14 cellular contexts compared by ENCODE assay signal in genomic region chr2:181813963-181814565, GRCh38.
DNase-seq lines count a peak whose midpoint lies in the region; ATAC-seq, FAIRE-seq and TF ChIP-seq lines count a peak whose summit lies in the region.
"Had no signal": no experiment of that assay in that cellular context is flagged by ENCODE, and none has a peak within 500 bp of the region (broad histone marks: within the 10 kb centered on the region; RNA-seq: fewer than 3 reads in every experiment).

No MANE protein-coding gene starts in this region.

- TF ChIP-seq CTCF in AG10803 (conservative IDR thresholded peaks at IDR 0.05; ENCODE audit: low read length), result no peak
- no peak for TF ChIP-seq CTCF in K562 (IDR thresholded peaks at IDR 0.05 in 2 of 3, conservative IDR thresholded peaks at IDR 0.05 in 1 of 3; ENCODE audit: insufficient read depth in 2 of 3, low read depth in 1 of 3, low read length in 3 of 3)

- no peak for TF ChIP-seq EP300 in K562 (IDR thresholded peaks at IDR 0.05; ENCODE audit: low read length)

- H4K8ac ChIP-seq in mesendoderm (ENCODE audit: low read depth, low read length), result no peak overlapping the region

- peak overlapping the region; percentile 27; the same call in 1 of the 2 replicates for H2AFZ ChIP-seq in K562 (ENCODE audit: low read depth, low read length)
- H2AFZ ChIP-seq: GM23338 had no signal

- H3K79me2 ChIP-seq in K562 (ENCODE audit: control insufficient read depth, insufficient read depth, low read length) (no peaks in the 10 kb centered on the region), mesendoderm (ENCODE audit: control insufficient read depth, insufficient read depth, low read length) (no peaks in the 10 kb centered on the region)

- H3K9ac ChIP-seq in K562 (ENCODE audit: insufficient read depth in 1 of 2, low read depth in 2 of 2, low read length in 2 of 2) (no peak overlapping the region), mesendoderm (ENCODE audit: low read length) (no peak overlapping the region)

- DNase-seq in AG10803 (ENCODE audit: low read depth) (peak; percentile 38), HT-29 (ENCODE audit: low spot score) (peak; percentile 23), K562 (ENCODE audit: extremely low read depth in 1 of 4, low spot score in 3 of 4) (no peak), mesendoderm (no peak), NCI-H69 (lab: John Stamatoyannopoulos, UW) (no peak), GDM1 (lab: John Stamatoyannopoulos, UW) (no peak)
- no peak for DNase-seq in effector memory CD4-positive, alpha-beta T cell
- DNase-seq: activated naive CD4-positive, alpha-beta T cell treated with Interleukin-2 at 50 U/mL for 16 hours; CD4-positive, alpha-beta T cell; cortex of kidney; left ventricle myocardium superior; NCI-H2107 had no signal

- BruUV-seq in K562 (replicated peaks; lab: Mats Ljungman, UMichigan), result no TSS peak

- 16% methylated on average over 3 of the region's 3 CpGs for WGBS in K562 (ENCODE audit: insufficient coverage, low coverage, missing lambda C conversion rate)
- WGBS in mesendoderm (ENCODE audit: extremely low coverage, insufficient coverage, low lambda C conversion rate), result no CpG with 5 or more reads among the region's 3 CpGs

- no peak overlapping the region for H3K27ac ChIP-seq in K562 (ENCODE audit: extremely low read depth, low read depth, low read length)
- H3K27ac ChIP-seq in mesendoderm (ENCODE audit: low read depth, low read length), result no peak overlapping the region
- H3K27ac ChIP-seq in effector memory CD4-positive, alpha-beta T cell (ENCODE audit: insufficient read depth, low read length, poor library complexity, severe bottlenecking), result no peak overlapping the region

- no peak overlapping the region for H2AK5ac ChIP-seq in mesendoderm (ENCODE audit: low read length)

- CTCF ChIA-PET in K562 (lab: Yijun Ruan, JAX; ENCODE audit: low intra/inter-chr PET ratio), result no interaction called here

- no peaks in the 10 kb centered on the region for H4K20me1 ChIP-seq in K562 (replicated peaks; ENCODE audit: control insufficient read depth, insufficient read depth, low read length)

- no peak overlapping the region for H3K56ac ChIP-seq in mesendoderm (ENCODE audit: low read length)

- H3K9me1 ChIP-seq in K562 (ENCODE audit: control insufficient read depth, insufficient read depth, low read length), result no peaks in the 10 kb centered on the region

- H2BK15ac ChIP-seq in mesendoderm (replicated peaks; ENCODE audit: low read depth), result no peak overlapping the region

- H3K4ac ChIP-seq in mesendoderm (ENCODE audit: low read depth, low read length), result no peak overlapping the region

- no peak for ATAC-seq in K562
- no peak for ATAC-seq in HG03095 (IDR thresholded peaks at IDR 0.05; ENCODE audit: unreplicated experiment)
- ATAC-seq: GM23338, left ventricle myocardium superior had no signal

- H3K4me2 ChIP-seq in K562 (ENCODE audit: insufficient read depth, low read length), result no peak overlapping the region; the same call in 1 of the 2 replicates
- H3K4me2 ChIP-seq in mesendoderm (ENCODE audit: low read length), result no peak overlapping the region
- H3K4me2 ChIP-seq: GM23338 had no signal

- in situ Hi-C loops in K562 (cut with MboI), result no loop called here

- FAIRE-seq in K562 (lab: Jason Lieb, UNC), result no peak

- intact Hi-C loops in K562 (cut with micrococcal nuclease), result loop anchor here (5.0 kb wide), 1 partner anchor 78 kb away; the partner anchor contains the start of gene ITPRID2

- H3K4me1 ChIP-seq in K562 (replicated peaks in 1 of 2; ENCODE audit: control insufficient read depth in 2 of 2, insufficient read depth in 2 of 2, low read length in 2 of 2) (peaks cover 0 to 26% of the 10 kb centered on the region in 2 experiments; a peak in 3 of 5 replicates), mesendoderm (ENCODE audit: control insufficient read depth, low read depth, low read length) (peaks cover 7% of the 10 kb centered on the region)
- no peaks in the 10 kb centered on the region for H3K4me1 ChIP-seq in effector memory CD4-positive, alpha-beta T cell (ENCODE audit: control insufficient read depth, insufficient read depth, low read length, poor library complexity, severe bottlenecking)

- no peak overlapping the region for H3K23ac ChIP-seq in mesendoderm (ENCODE audit: low read length)

- no peak for TF ChIP-seq POLR2A in K562 (conservative IDR thresholded peaks at IDR 0.05)

- no peak overlapping the region for H3K4me3 ChIP-seq in AG10803 (ENCODE audit: low read length)
- no peak overlapping the region for H3K4me3 ChIP-seq in K562
- no peak overlapping the region for H3K4me3 ChIP-seq in mesendoderm (ENCODE audit: low read length)
- no peak overlapping the region for H3K4me3 ChIP-seq in effector memory CD4-positive, alpha-beta T cell (ENCODE audit: insufficient read depth, low read depth, low read length, poor library complexity, severe bottlenecking)
- H3K4me3 ChIP-seq: GM23338 had no signal

- no peaks in the 10 kb centered on the region for H3K9me3 ChIP-seq in K562 (replicated peaks; ENCODE audit: control insufficient read depth, insufficient read depth, low read depth, low read length)
- H3K9me3 ChIP-seq in effector memory CD4-positive, alpha-beta T cell (ENCODE audit: control insufficient read depth, low read length), result no peaks in the 10 kb centered on the region

- no peaks in the 10 kb centered on the region for H3K27me3 ChIP-seq in K562 (ENCODE audit: control insufficient read depth in 2 of 2, insufficient read depth in 2 of 2, low read length in 2 of 2)
- H3K27me3 ChIP-seq in mesendoderm (ENCODE audit: insufficient read depth, low read length, poor library complexity), result no peaks in the 10 kb centered on the region
- no peaks in the 10 kb centered on the region for H3K27me3 ChIP-seq in effector memory CD4-positive, alpha-beta T cell (replicated peaks; ENCODE audit: control insufficient read depth, insufficient read depth, low read length, poor library complexity, severe bottlenecking)

- no peaks in the 10 kb centered on the region for H3K79me1 ChIP-seq in mesendoderm (ENCODE audit: low read length)

- TF ChIP-seq RAD21 in K562 (CRISPR knock-in tag; conservative IDR thresholded peaks at IDR 0.05 in 1 of 2, IDR thresholded peaks at IDR 0.05 in 1 of 2), result no peak

- peak overlapping the region; percentile 92 for H3K18ac ChIP-seq in mesendoderm (ENCODE audit: low read length)

- H2BK120ac ChIP-seq in mesendoderm (ENCODE audit: low read depth, low read length), result no peak overlapping the region

- no peak overlapping the region for H2BK5ac ChIP-seq in mesendoderm (ENCODE audit: low read length)

- no peak overlapping the region for H4K5ac ChIP-seq in mesendoderm (ENCODE audit: low read length)

- H3K36me3 ChIP-seq in K562 (ENCODE audit: control insufficient read depth, insufficient read depth, low read length) (no peaks in the 10 kb centered on the region), mesendoderm (ENCODE audit: control insufficient read depth, insufficient read depth, low read length) (no peaks in the 10 kb centered on the region)
- H3K36me3 ChIP-seq in effector memory CD4-positive, alpha-beta T cell (ENCODE audit: control insufficient read depth, insufficient read depth, low read length), result no peaks in the 10 kb centered on the region

- POLR2A ChIA-PET in K562 (lab: Yijun Ruan, JAX), result no interaction called here

TF ChIP-seq in K562, 482 proteins besides CTCF, POLR2A, EP300 and RAD21 (continues in another document):
- no peak for TF ChIP-seq PKNOX1 (IDR thresholded peaks at IDR 0.05)
- no peak for TF ChIP-seq SP1 (CRISPR knock-in tag; IDR thresholded peaks at IDR 0.05)
- no peak for TF ChIP-seq ESRRB (CRISPR knock-in tag; IDR thresholded peaks at IDR 0.05; ENCODE audit: borderline replicate concordance)
- TF ChIP-seq MCM5 (IDR thresholded peaks at IDR 0.05; ENCODE audit: low read depth), result no peak

Comparison
In these comparisons a context has a peak if more than half of its experiments do, and no peak if none do; other contexts are left out.
1. DNase-seq: peak in AG10803 (single experiment) and HT-29 (single experiment); none in K562 (0 of 4), mesendoderm (single experiment), effector memory CD4-positive, alpha-beta T cell (0 of 3), NCI-H69 (single experiment) and GDM1 (single experiment).